ENCODE assay signal across 38 cellular contexts in genomic region chr14:36055052-36055378, GRCh38.
"Had no signal": no experiment of that assay in that cellular context is flagged by ENCODE, and none has a peak within 500 bp of the region (broad histone marks: within the 10 kb centered on the region; RNA-seq: fewer than 3 reads in every experiment).

No MANE protein-coding gene starts in this region.

- FAIRE-seq: TTC549 had no signal

- H3K9me3 Mint-ChIP-seq: activated B cell treated with CpG ODN at 0.5 μM for 24 hours; activated CD4-positive, alpha-beta memory T cell treated with anti-CD3 and anti-CD28 coated beads, Interleukin-2, amount 10 ng/mL, durations not matched to agents 7 days and 5 days; activated CD4-positive, alpha-beta T cell treated with anti-CD3 and anti-CD28 coated beads, Interleukin-2, amount 10 ng/mL, durations not matched to agents 7 days and 5 days; activated naive CD4-positive, alpha-beta T cell treated with anti-CD3 and anti-CD28 coated beads, Interleukin-2, amount 10 ng/mL, durations not matched to agents 7 days and 5 days; activated naive CD4-positive, alpha-beta T cell treated with anti-CD3 and anti-CD28 coated beads, Interleukin-2, amount 50 U/mL, for 24 hours; activated naive CD8-positive, alpha-beta T cell treated with anti-CD3 and anti-CD28 coated beads, Interleukin-2, amount 10 ng/mL, durations not matched to agents 7 days and 5 days; activated naive CD8-positive, alpha-beta T cell treated with anti-CD3 and anti-CD28 coated beads, Interleukin-2, amount 50 U/mL, for 24 hours; activated T-cell treated with anti-CD3 and anti-CD28 coated beads, Interleukin-2, amount 50 U/mL, for 24 hours; activated T-helper 2 cell treated with anti-CD3 and anti-CD28 coated beads, Interferon-gamma antibody, Interleukin-2, Interleukin-4, amounts not matched to agents 10 μg/mL and 5 μg/mL and 100 μg/mL, durations not matched to agents 14 hours and 24 hours and 36 hours; brain; central memory CD8-positive, alpha-beta T cell; T-helper 1 cell treated with Interleukin-12 subunit alpha and Interleukin-12 subunit beta and Interleukin-4 antibody, amounts not matched to agents 30 μg/mL and 1 μg/mL, for 36 hours; T-helper 2 cell treated with Interferon-gamma antibody and Interleukin-4, amounts not matched to agents 5 μg/mL and 100 μg/mL, for 36 hours had no signal

- H3K4me1 Mint-ChIP-seq: activated B cell treated with CpG ODN at 0.5 μM for 24 hours; activated CD4-positive, alpha-beta memory T cell treated with anti-CD3 and anti-CD28 coated beads, Interleukin-2, amount 10 ng/mL, durations not matched to agents 7 days and 5 days; activated CD4-positive, alpha-beta T cell treated with anti-CD3 and anti-CD28 coated beads for 36 hours; activated CD4-positive, alpha-beta T cell treated with anti-CD3 and anti-CD28 coated beads, Interleukin-2, amount 10 ng/mL, durations not matched to agents 7 days and 5 days; activated CD8-positive, alpha-beta memory T cell treated with anti-CD3 and anti-CD28 coated beads, Interleukin-2, amount 10 ng/mL, durations not matched to agents 7 days and 5 days; activated naive CD4-positive, alpha-beta T cell treated with anti-CD3 and anti-CD28 coated beads, Interleukin-2, amount 10 ng/mL, durations not matched to agents 7 days and 5 days; activated naive CD4-positive, alpha-beta T cell treated with anti-CD3 and anti-CD28 coated beads, Interleukin-2, amount 50 U/mL, for 24 hours; activated naive CD8-positive, alpha-beta T cell treated with anti-CD3 and anti-CD28 coated beads, Interleukin-2, amount 10 ng/mL, durations not matched to agents 7 days and 5 days; activated naive CD8-positive, alpha-beta T cell treated with anti-CD3 and anti-CD28 coated beads, Interleukin-2, amount 50 U/mL, for 24 hours; brain; central memory CD8-positive, alpha-beta T cell had no signal

- H3K36me3 Mint-ChIP-seq: activated CD8-positive, alpha-beta memory T cell treated with anti-CD3 and anti-CD28 coated beads, Interleukin-2, amount 10 ng/mL, durations not matched to agents 7 days and 5 days; activated naive CD4-positive, alpha-beta T cell treated with anti-CD3 and anti-CD28 coated beads, Interleukin-2, amount 10 ng/mL, durations not matched to agents 7 days and 5 days; activated naive CD4-positive, alpha-beta T cell treated with anti-CD3 and anti-CD28 coated beads, Interleukin-2, amount 50 U/mL, for 24 hours; activated naive CD8-positive, alpha-beta T cell; activated naive CD8-positive, alpha-beta T cell treated with anti-CD3 and anti-CD28 coated beads, Interleukin-2, amount 10 ng/mL, durations not matched to agents 7 days and 5 days; brain had no signal

- H3K27me3 Mint-ChIP-seq: activated naive CD8-positive, alpha-beta T cell had no signal

- H3K4me3 ChIP-seq: ascending aorta, cardiac muscle cell had no signal

- H3K27ac ChIP-seq: ascending aorta, cardiac muscle cell, VCaP had no signal

- H3K36me3 ChIP-seq: ascending aorta, cardiac muscle cell had no signal

- H3K9me3 ChIP-seq: ascending aorta had no signal

- H3K27me3 ChIP-seq: ascending aorta, cardiac muscle cell had no signal

- H3K4me1 ChIP-seq: ascending aorta had no signal

- ATAC-seq: activated CD4-positive, alpha-beta T cell treated with anti-CD3 and anti-CD28 coated beads for 36 hours; activated CD4-positive, CD25-positive, alpha-beta regulatory T cell treated with anti-CD3 and anti-CD28 coated beads, Interleukin-2, amount 50 U/mL, for 24 hours; activated CD8-positive, alpha-beta memory T cell treated with anti-CD3 and anti-CD28 coated beads, Interleukin-2, amount 10 ng/mL, durations not matched to agents 7 days and 5 days; activated CD8-positive, alpha-beta T cell treated with anti-CD3 and anti-CD28 coated beads, Interleukin-2, amount 10 ng/mL, durations not matched to agents 7 days and 5 days; activated naive CD8-positive, alpha-beta T cell treated with anti-CD3 and anti-CD28 coated beads, Interleukin-2, amount 50 U/mL, for 24 hours had no signal

- H3K4me3 Mint-ChIP-seq: activated B cell treated with CpG ODN at 0.5 μM for 24 hours; activated CD4-positive, alpha-beta memory T cell treated with anti-CD3 and anti-CD28 coated beads, Interleukin-2, amount 10 ng/mL, durations not matched to agents 7 days and 5 days; activated CD4-positive, alpha-beta T cell treated with anti-CD3 and anti-CD28 coated beads for 36 hours; activated CD4-positive, alpha-beta T cell treated with anti-CD3 and anti-CD28 coated beads, Interleukin-2, amount 10 ng/mL, durations not matched to agents 7 days and 5 days; activated CD8-positive, alpha-beta memory T cell treated with anti-CD3 and anti-CD28 coated beads, Interleukin-2, amount 10 ng/mL, durations not matched to agents 7 days and 5 days; activated CD8-positive, alpha-beta T cell treated with anti-CD3 and anti-CD28 coated beads, Interleukin-2, amount 10 ng/mL, durations not matched to agents 7 days and 5 days; activated naive CD4-positive, alpha-beta T cell treated with anti-CD3 and anti-CD28 coated beads, Interleukin-2, amount 10 ng/mL, durations not matched to agents 7 days and 5 days; activated naive CD4-positive, alpha-beta T cell treated with anti-CD3 and anti-CD28 coated beads, Interleukin-2, amount 50 U/mL, for 24 hours; activated naive CD8-positive, alpha-beta T cell; activated naive CD8-positive, alpha-beta T cell treated with anti-CD3 and anti-CD28 coated beads, Interleukin-2, amount 10 ng/mL, durations not matched to agents 7 days and 5 days; activated naive CD8-positive, alpha-beta T cell treated with anti-CD3 and anti-CD28 coated beads, Interleukin-2, amount 50 U/mL, for 24 hours; activated T-cell treated with anti-CD3 and anti-CD28 coated beads, Interleukin-2, amount 50 U/mL, for 24 hours; brain; central memory CD8-positive, alpha-beta T cell; T-helper 1 cell treated with Interleukin-12 subunit alpha and Interleukin-12 subunit beta and Interleukin-4 antibody, amounts not matched to agents 30 μg/mL and 1 μg/mL, for 36 hours; T-helper 2 cell treated with Interferon-gamma antibody and Interleukin-4, amounts not matched to agents 5 μg/mL and 100 μg/mL, for 36 hours had no signal

- DNase-seq: activated B cell treated with CpG ODN at 0.5 μM for 24 hours; activated CD4-positive, alpha-beta memory T cell treated with anti-CD3 and anti-CD28 coated beads, Interleukin-2, amount 10 ng/mL, durations not matched to agents 7 days and 5 days; activated CD4-positive, alpha-beta T cell treated with anti-CD3 and anti-CD28 coated beads for 1 hour; activated CD4-positive, alpha-beta T cell treated with anti-CD3 and anti-CD28 coated beads for 36 hours; activated CD4-positive, alpha-beta T cell treated with anti-CD3 and anti-CD28 coated beads for 48 hours; activated CD4-positive, alpha-beta T cell treated with anti-CD3 and anti-CD28 coated beads, Interleukin-2, amount 10 ng/mL, durations not matched to agents 7 days and 5 days; activated CD4-positive, alpha-beta T cell treated with anti-CD3 and anti-CD28 coated beads, Interleukin-2, amount 50 U/mL, for 48 hours; activated CD8-positive, alpha-beta memory T cell treated with anti-CD3 and anti-CD28 coated beads for 24 hours; activated CD8-positive, alpha-beta memory T cell treated with anti-CD3 and anti-CD28 coated beads, Interleukin-2, amount 10 ng/mL, durations not matched to agents 7 days and 5 days; activated CD8-positive, alpha-beta memory T cell treated with anti-CD3 and anti-CD28 coated beads, Interleukin-2, amount 50 U/mL, for 48 hours; activated CD8-positive, alpha-beta T cell treated with anti-CD3 and anti-CD28 coated beads, Interleukin-2, amount 10 ng/mL, durations not matched to agents 7 days and 5 days; activated effector memory CD4-positive, alpha-beta T cell treated with Interleukin-2 at 50 U/mL for 16 hours; activated gamma-delta T cell; activated naive CD4-positive, alpha-beta T cell treated with anti-CD3 and anti-CD28 coated beads, Interleukin-2, amount 10 ng/mL, durations not matched to agents 7 days and 5 days; activated naive CD4-positive, alpha-beta T cell treated with Interleukin-2 at 50 U/mL for 16 hours; activated naive CD8-positive, alpha-beta T cell treated with anti-CD3 and anti-CD28 coated beads, Interleukin-2, amount 10 ng/mL, durations not matched to agents 7 days and 5 days; activated naive CD8-positive, alpha-beta T cell treated with anti-CD3 and anti-CD28 coated beads, Interleukin-2, amount 50 U/mL, for 24 hours; activated T-cell treated with anti-CD3 and anti-CD28 coated beads, Interleukin-2, amount 50 U/mL, for 24 hours; activated T-cell treated with anti-CD3 and anti-CD28 coated beads, Interleukin-2, amount 50 U/mL, for 48 hours; amygdala; anterior cingulate cortex; caudate nucleus; cerebellar nuclear complex; T-helper 1 cell; T-helper 2 cell; T-helper 9 cell had no signal

- H3K27ac Mint-ChIP-seq: activated B cell treated with CpG ODN at 0.5 μM for 24 hours; activated CD4-positive, alpha-beta memory T cell treated with anti-CD3 and anti-CD28 coated beads, Interleukin-2, amount 10 ng/mL, durations not matched to agents 7 days and 5 days; activated CD4-positive, alpha-beta T cell treated with anti-CD3 and anti-CD28 coated beads for 36 hours; activated CD4-positive, alpha-beta T cell treated with anti-CD3 and anti-CD28 coated beads, Interleukin-2, amount 10 ng/mL, durations not matched to agents 7 days and 5 days; activated CD8-positive, alpha-beta memory T cell treated with anti-CD3 and anti-CD28 coated beads, Interleukin-2, amount 10 ng/mL, durations not matched to agents 7 days and 5 days; activated CD8-positive, alpha-beta T cell treated with anti-CD3 and anti-CD28 coated beads, Interleukin-2, amount 10 ng/mL, durations not matched to agents 7 days and 5 days; activated naive CD4-positive, alpha-beta T cell treated with anti-CD3 and anti-CD28 coated beads, Interleukin-2, amount 10 ng/mL, durations not matched to agents 7 days and 5 days; activated naive CD4-positive, alpha-beta T cell treated with anti-CD3 and anti-CD28 coated beads, Interleukin-2, amount 50 U/mL, for 24 hours; activated naive CD8-positive, alpha-beta T cell; activated naive CD8-positive, alpha-beta T cell treated with anti-CD3 and anti-CD28 coated beads, Interleukin-2, amount 10 ng/mL, durations not matched to agents 7 days and 5 days; activated naive CD8-positive, alpha-beta T cell treated with anti-CD3 and anti-CD28 coated beads, Interleukin-2, amount 50 U/mL, for 24 hours; activated T-cell treated with anti-CD3 and anti-CD28 coated beads, Interleukin-2, amount 50 U/mL, for 24 hours; activated T-helper 2 cell treated with anti-CD3 and anti-CD28 coated beads, Interferon-gamma antibody, Interleukin-2, Interleukin-4, amounts not matched to agents 10 μg/mL and 5 μg/mL and 100 μg/mL, durations not matched to agents 14 hours and 24 hours and 36 hours; T-helper 1 cell treated with Interleukin-12 subunit alpha and Interleukin-12 subunit beta and Interleukin-4 antibody, amounts not matched to agents 30 μg/mL and 1 μg/mL, for 36 hours; T-helper 2 cell treated with Interferon-gamma antibody and Interleukin-4, amounts not matched to agents 5 μg/mL and 100 μg/mL, for 36 hours had no signal
